20 cellular contexts compared by ENCODE assay signal in the genomic region with DNA sequence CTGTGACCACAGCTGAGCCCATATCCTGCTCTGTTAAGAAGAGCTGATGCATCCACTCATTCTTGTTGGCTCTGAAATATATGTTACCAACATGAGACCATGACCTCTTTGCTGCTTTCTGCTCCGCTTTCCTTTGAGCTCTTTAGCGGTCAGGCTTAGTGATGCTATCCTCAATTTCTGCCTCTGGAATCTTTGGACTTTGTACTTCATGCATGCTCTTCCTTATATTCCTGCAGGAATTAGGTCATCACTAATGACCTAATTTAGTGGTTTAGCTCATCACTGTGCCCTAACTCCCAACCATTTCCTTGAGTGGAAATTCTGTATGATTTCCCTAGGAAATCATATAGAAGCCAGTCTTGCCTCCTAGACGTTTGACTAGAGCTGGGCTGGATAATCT.
DNase-seq lines count a peak whose midpoint lies in the region; ATAC-seq and TF ChIP-seq lines count a peak whose summit lies in the region.
"Had no signal": no experiment of that assay in that cellular context is flagged by ENCODE, and none has a peak within 500 bp of the region (broad histone marks: within the 10 kb centered on the region; RNA-seq: fewer than 3 reads in every experiment).

No MANE protein-coding gene starts in this region.

- H3K27ac ChIP-seq in ascending aorta = no peak overlapping the region
- H3K27ac ChIP-seq: uterus, WERI-Rb-1 had no signal

- no peak overlapping the region for H3K4me3 ChIP-seq in ascending aorta
- H3K4me3 ChIP-seq: K562, uterus had no signal

- in situ Hi-C loops in ACHN (cut with HindIII; ENCODE audit: low pct_ligation_motif_present, low pct_unique_long_range_greater_than_20kb, low sequenced_read_pairs) = loop anchor here (25.0 kb wide), 1 partner anchor 118 kb away; no protein-coding TSS in a partner anchor

- no peak for ATAC-seq in HG03280 (IDR thresholded peaks at IDR 0.05; ENCODE audit: unreplicated experiment)
- ATAC-seq: K562; naive thymus-derived CD8-positive, alpha-beta T cell; Right ventricle myocardium inferior had no signal

- no peaks in the 10 kb centered on the region for H3K4me1 ChIP-seq in ascending aorta
- H3K4me1 ChIP-seq: uterus had no signal

- peak; percentile 25 for DNase-seq in ACHN
- peak; percentile 84 for DNase-seq in NCI-H226
- DNase-seq in cerebellum (ENCODE audit: low spot score) = peak; percentile 36
- DNase-seq in myocyte (ENCODE audit: low read depth) = peak; percentile 12
- DNase-seq in NCI-H345 treated with DMSO at 0.1 percent for 48 hours (lab: John Stamatoyannopoulos, UW; ENCODE audit: unreplicated experiment) = no peak
- DNase-seq in ascending aorta (ENCODE audit: low spot score in 2 of 2) = no peak
- no peak for DNase-seq in NCI-H1930 (lab: John Stamatoyannopoulos, UW)
- DNase-seq: activated CD8-positive, alpha-beta memory T cell treated with anti-CD3 and anti-CD28 coated beads, Interleukin-2, amount 50 U/mL, for 48 hours; activated gamma-delta T cell treated with Interleukin-2 at 50 U/mL for 16 hours; DMS153; HFFc6; naive thymus-derived CD8-positive, alpha-beta T cell; NCI-H2029 treated with DMSO at 0.1 percent for 48 hours; NCI-H510A; stimulated activated CD4-positive, alpha-beta T cell treated with anti-CD3 and anti-CD28 coated beads, Interleukin-4, amount 100 ng/mL, for 1 hour; uterus; WERI-Rb-1 had no signal

- no peaks in the 10 kb centered on the region for H3K36me3 ChIP-seq in ascending aorta
- H3K36me3 ChIP-seq: uterus, WERI-Rb-1 had no signal

- no peak for TF ChIP-seq CTCF in ascending aorta (IDR thresholded peaks at IDR 0.05)

- no peaks in the 10 kb centered on the region for H3K27me3 ChIP-seq in ascending aorta
- H3K27me3 ChIP-seq: uterus had no signal

- H3K9me3 ChIP-seq in ascending aorta = no peaks in the 10 kb centered on the region
- H3K9me3 ChIP-seq: uterus had no signal

- intact Hi-C loops in ascending aorta (cut with DNase I) = no loop called here

Comparison
In these comparisons a context has a peak if more than half of its experiments do, and no peak if none do; other contexts are left out.
1. DNase-seq: peak in ACHN (single experiment), NCI-H226 (single experiment), cerebellum (single experiment) and myocyte (single experiment); none in NCI-H345 treated with DMSO at 0.1 percent for 48 hours (single experiment), ascending aorta (0 of 2) and NCI-H1930 (0 of 2).